ENCODE assay signal across 8 cellular contexts in genomic region chr6:30914076-30914853, GRCh38.
A peak's percentile ranks its signal among the peaks of the same experiment; 100 is the strongest.
DNase-seq lines count a peak whose midpoint lies in the region; TF ChIP-seq lines count a peak whose summit lies in the region.

Gene VARS2, plus strand, starts transcription at chr6:30914238. Its CDS starts 599 bp downstream, at chr6:30914837.

- no peaks in the 10 kb centered on the region for H3F3A ChIP-seq in Loucy (ENCODE audit: low read depth)

- peak within 1 kb of the TSS; percentile 96 for H3K27ac ChIP-seq in substantia nigra (ENCODE audit: low read depth, low read length, poor library complexity, severe bottlenecking)

- H3K9ac ChIP-seq in ES-I3 (ENCODE audit: low read depth, low read length) (peak within 1 kb of the TSS; percentile 72), Loucy (ENCODE audit: low read depth, low read length, poor library complexity, severe bottlenecking) (peak within 1 kb of the TSS; percentile 91)

- peak within 1 kb of the TSS; percentile 93 for H3K4me2 ChIP-seq in Loucy (ENCODE audit: low read depth, low read length, poor library complexity, severe bottlenecking)

- no peaks in the 10 kb centered on the region for H3K9me2 ChIP-seq in Loucy (replicated peaks; ENCODE audit: low read depth, low read length)

- H3K9me3 ChIP-seq in ES-I3 (ENCODE audit: control insufficient read depth, insufficient read depth, low read length) = no peaks in the 10 kb centered on the region
- H3K9me3 ChIP-seq in Loucy (ENCODE audit: insufficient read depth, low read depth, low read length) = no peaks in the 10 kb centered on the region
- H3K9me3 ChIP-seq in neuron (ENCODE audit: low read length) = no peaks in the 10 kb centered on the region

- peak within 1 kb of the TSS; percentile 88 for H3K4me3 ChIP-seq in Loucy (ENCODE audit: low read length, poor library complexity, severe bottlenecking)
- H3K4me3 ChIP-seq in foreskin fibroblast (ENCODE audit: low read depth in 1 of 2, low read length in 2 of 2) = peak within 1 kb of the TSS; percentile 56 to 64
- H3K4me3 ChIP-seq in neuron (ENCODE audit: low read length) = peak within 1 kb of the TSS; percentile 46

- DNase-seq in GOT3 (lab: John Stamatoyannopoulos, UW) (peak; percentile 81), SHP77 (lab: John Stamatoyannopoulos, UW) (peak; percentile 81 to 82), activated gamma-delta T cell (lab: John Stamatoyannopoulos, UW) (peak; percentile 86), foreskin fibroblast (peak; percentile 91 to 98), substantia nigra (lab: John Stamatoyannopoulos, UW) (peak; percentile 68 to 97 (median 91))

- H3K4me1 ChIP-seq in ES-I3 (ENCODE audit: insufficient read depth, low read length) (no peaks in the 10 kb centered on the region; the same call in 1 of the 2 replicates), Loucy (ENCODE audit: insufficient read depth, low read length, poor library complexity, severe bottlenecking) (peaks cover 28% of the 10 kb centered on the region), neuron (ENCODE audit: insufficient read depth, low read length) (peaks cover 16% of the 10 kb centered on the region)

- peaks cover 14% of the 10 kb centered on the region; the same call in 1 of the 2 replicates for H3K36me3 ChIP-seq in ES-I3 (ENCODE audit: insufficient read depth, low read length)
- H3K36me3 ChIP-seq in Loucy (ENCODE audit: insufficient read depth, low read length) = no peaks in the 10 kb centered on the region; the same call in 1 of the 2 replicates
- peaks cover 46% of the 10 kb centered on the region for H3K36me3 ChIP-seq in neuron (ENCODE audit: insufficient read depth, low read length)

- no peaks in the 10 kb centered on the region for H4K20me1 ChIP-seq in Loucy (ENCODE audit: insufficient read depth, low read length, poor library complexity, severe bottlenecking)

- H3K27me3 ChIP-seq in Loucy (ENCODE audit: insufficient read depth, low read length, poor library complexity, severe bottlenecking) (no peaks in the 10 kb centered on the region), neuron (ENCODE audit: insufficient read depth, low read length) (no peaks in the 10 kb centered on the region)

- peak; percentile 27 for TF ChIP-seq CTCF in Loucy (conservative IDR thresholded peaks at IDR 0.05; ENCODE audit: low read length)
- TF ChIP-seq CTCF in foreskin fibroblast (IDR thresholded peaks at IDR 0.05; ENCODE audit: low read depth, low read length) = peak; percentile 36

- H2AFZ ChIP-seq in Loucy (ENCODE audit: low read length) (peak within 1 kb of the TSS; percentile 94), neuron (ENCODE audit: low read depth, low read length) (no peak within 1 kb of the TSS)

- peaks cover 21% of the 10 kb centered on the region for H3K79me2 ChIP-seq in Loucy (ENCODE audit: insufficient read depth, low read length)

Comparison
In these comparisons a context has a peak if more than half of its experiments do, and no peak if none do; other contexts are left out.
1. Peak in every context shown above with its lines: DNase-seq, H3K4me3 ChIP-seq and H3K27ac ChIP-seq.